Comparison of ENCODE assay signal across 8 cellular contexts in genomic region chr14:59190372-59190771, GRCh38. TPM values are rescaled to one million over a fixed set of nuclear protein-coding genes. Genes with fewer than 3 reads are reported as not detected.
DNase-seq lines count a peak whose midpoint lies in the region; ATAC-seq and TF ChIP-seq lines count a peak whose summit lies in the region.

No MANE protein-coding gene starts in this region.

- peak; percentile 14 for TF ChIP-seq CTCF in AG09309 (IDR thresholded peaks at IDR 0.05; ENCODE audit: control insufficient read depth, insufficient read depth, low read depth, low read length, missing control alignments)
- TF ChIP-seq CTCF in GM13976 (IDR thresholded peaks at IDR 0.05; ENCODE audit: borderline replicate concordance, control extremely low read depth, extremely low read depth, insufficient read depth, missing control alignments): peak; percentile 3
- TF ChIP-seq CTCF in LNCaP clone FGC (IDR thresholded peaks at IDR 0.05; ENCODE audit: control insufficient read depth, extremely low read depth, insufficient read depth): no peak

- no peaks in the 10 kb centered on the region for H3K4me1 ChIP-seq in iPS-18a (ENCODE audit: control insufficient read depth, low read depth, low read length)

- peak overlapping the region; percentile 96 for H3K4me3 ChIP-seq in AG09309 (ENCODE audit: control insufficient read depth, low read depth, low read length)
- peak overlapping the region; percentile 90; the same call in 1 of the 2 replicates for H3K4me3 ChIP-seq in LNCaP clone FGC (ENCODE audit: low read depth, low read length)
- H3K4me3 ChIP-seq in iPS-18a (ENCODE audit: low read length): peak overlapping the region; percentile 91

- peaks cover 14% of the 10 kb centered on the region for H3K4me1 Mint-ChIP-seq in activated T-helper 17 cell treated with anti-CD3 and anti-CD28 coated beads, Interleukin-2, amount 50 U/mL, for 72 hours
- peaks cover 35% of the 10 kb centered on the region for H3K4me1 Mint-ChIP-seq in stimulated activated memory B cell treated with anti-CD40 and anti-IgM and Interleukin-4, amounts not matched to agents 10 μg/mL and 1 μg/mL and 100 μg/mL, for 72 hours

- peak overlapping the region; percentile 93 for H3K27ac Mint-ChIP-seq in activated T-helper 17 cell treated with anti-CD3 and anti-CD28 coated beads, Interleukin-2, amount 50 U/mL, for 72 hours
- peak overlapping the region; percentile 72 for H3K27ac Mint-ChIP-seq in stimulated activated memory B cell treated with anti-CD40 and anti-IgM and Interleukin-4, amounts not matched to agents 10 μg/mL and 1 μg/mL and 100 μg/mL, for 72 hours

- no peak for ATAC-seq in activated T-helper 17 cell treated with anti-CD3 and anti-CD28 coated beads, Interleukin-2, amount 50 U/mL, for 72 hours (replicated peaks)
- ATAC-seq in stimulated activated memory B cell treated with anti-CD40 and anti-IgM and Interleukin-4, amounts not matched to agents 10 μg/mL and 1 μg/mL and 100 μg/mL, for 72 hours: no peak

- H3K9me3 ChIP-seq in iPS-18a (ENCODE audit: control insufficient read depth, low read depth, low read length): no peaks in the 10 kb centered on the region

- H3K27me3 Mint-ChIP-seq in activated T-helper 17 cell treated with anti-CD3 and anti-CD28 coated beads, Interleukin-2, amount 50 U/mL, for 72 hours: no peaks in the 10 kb centered on the region
- no peaks in the 10 kb centered on the region for H3K27me3 Mint-ChIP-seq in stimulated activated memory B cell treated with anti-CD40 and anti-IgM and Interleukin-4, amounts not matched to agents 10 μg/mL and 1 μg/mL and 100 μg/mL, for 72 hours

- in situ Hi-C loops in GM13976 (cut with MboI; ENCODE audit: low sequenced_read_pairs, unreplicated experiment): no loop called here

- DNase-seq in AG09309 (ENCODE audit: low read depth) (no peak), GM13976 (ENCODE audit: low spot score) (no peak), LNCaP clone FGC (ENCODE audit: low read depth) (no peak), dedifferentiated amniotic fluid mesenchymal stem cell (ENCODE audit: extremely low spot score) (no peak)
- no peak for DNase-seq in stimulated activated CD4-positive, alpha-beta T cell treated with anti-CD3 and anti-CD28 coated beads, Interleukin-15, amount 100 ng/mL, for 24 hours

- H3K27ac ChIP-seq in iPS-18a (ENCODE audit: low read length): no peak overlapping the region

- H3K9me3 Mint-ChIP-seq in activated T-helper 17 cell treated with anti-CD3 and anti-CD28 coated beads, Interleukin-2, amount 50 U/mL, for 72 hours: no peaks in the 10 kb centered on the region
- no peaks in the 10 kb centered on the region for H3K9me3 Mint-ChIP-seq in stimulated activated memory B cell treated with anti-CD40 and anti-IgM and Interleukin-4, amounts not matched to agents 10 μg/mL and 1 μg/mL and 100 μg/mL, for 72 hours

- H3K36me3 Mint-ChIP-seq in activated T-helper 17 cell treated with anti-CD3 and anti-CD28 coated beads, Interleukin-2, amount 50 U/mL, for 72 hours (ENCODE audit: low read depth): peaks cover 8% of the 10 kb centered on the region
- H3K36me3 Mint-ChIP-seq in stimulated activated memory B cell treated with anti-CD40 and anti-IgM and Interleukin-4, amounts not matched to agents 10 μg/mL and 1 μg/mL and 100 μg/mL, for 72 hours: no peaks in the 10 kb centered on the region

- peaks cover 27% of the 10 kb centered on the region for H3K27me3 ChIP-seq in iPS-18a (ENCODE audit: control insufficient read depth, insufficient read depth, low read length)

- H3K4me3 Mint-ChIP-seq in activated T-helper 17 cell treated with anti-CD3 and anti-CD28 coated beads, Interleukin-2, amount 50 U/mL, for 72 hours: peak overlapping the region; percentile 96
- H3K4me3 Mint-ChIP-seq in stimulated activated memory B cell treated with anti-CD40 and anti-IgM and Interleukin-4, amounts not matched to agents 10 μg/mL and 1 μg/mL and 100 μg/mL, for 72 hours: peak overlapping the region; percentile 90

- peak overlapping the region; percentile 45 for H3K9ac ChIP-seq in iPS-18a (ENCODE audit: low read length)

- no peaks in the 10 kb centered on the region for H3K36me3 ChIP-seq in iPS-18a (ENCODE audit: control insufficient read depth, low read depth, low read length)

RNA-seq across cellular contexts. Expression of gene DAAM1, which starts 1.9 kb away (rescaled TPM):
- total RNA-seq in activated T-helper 17 cell treated with anti-CD3 and anti-CD28 coated beads, Interleukin-2, amount 50 U/mL, for 72 hours: 10 to 100 TPM; 10.5 to 13.8 TPM
